Comparison of ENCODE assay signal across 25 cellular contexts in the genomic region with DNA sequence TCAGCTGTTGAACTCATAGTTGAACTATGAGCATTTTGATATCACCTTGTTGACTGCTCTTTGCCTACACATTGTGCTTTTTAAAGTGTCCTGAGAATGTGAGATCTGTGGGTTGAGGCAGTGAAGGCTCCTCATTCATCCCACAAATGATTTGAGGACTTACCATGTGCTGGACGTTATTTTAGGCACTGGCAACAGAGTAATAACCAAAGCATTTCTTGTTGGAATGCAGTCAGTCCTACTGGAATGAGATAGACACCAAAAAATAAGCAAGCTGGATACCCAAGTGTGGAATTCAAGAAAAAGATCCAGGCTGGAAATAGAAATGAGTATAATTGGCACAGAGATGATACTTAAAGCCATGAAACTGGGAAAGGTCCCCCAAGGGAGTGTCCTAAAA.
"Had no signal": no experiment of that assay in that cellular context is flagged by ENCODE, and none has a peak within 500 bp of the region (broad histone marks: within the 10 kb centered on the region; RNA-seq: fewer than 3 reads in every experiment).

No MANE protein-coding gene starts in this region.

- H3K27me3 Mint-ChIP-seq: activated CD4-positive, alpha-beta memory T cell treated with anti-CD3 and anti-CD28 coated beads, Interleukin-2, amount 10 ng/mL, durations not matched to agents 7 days and 5 days; activated CD4-positive, alpha-beta T cell treated with anti-CD3 and anti-CD28 coated beads for 36 hours had no signal

- H3K4me1 Mint-ChIP-seq: activated CD4-positive, alpha-beta memory T cell treated with anti-CD3 and anti-CD28 coated beads, Interleukin-2, amount 10 ng/mL, durations not matched to agents 7 days and 5 days; activated CD4-positive, alpha-beta T cell treated with anti-CD3 and anti-CD28 coated beads for 36 hours; activated T-helper 17 cell treated with anti-CD3 and anti-CD28 coated beads, Interleukin-2, amount 50 U/mL, for 72 hours; brain had no signal

- H3K36me3 Mint-ChIP-seq: activated naive CD8-positive, alpha-beta T cell; brain had no signal

- H3K4me3 Mint-ChIP-seq: activated CD4-positive, alpha-beta memory T cell treated with anti-CD3 and anti-CD28 coated beads, Interleukin-2, amount 10 ng/mL, durations not matched to agents 7 days and 5 days; activated CD4-positive, alpha-beta T cell treated with anti-CD3 and anti-CD28 coated beads for 36 hours; activated naive CD4-positive, alpha-beta T cell treated with anti-CD3 and anti-CD28 coated beads for 36 hours; activated naive CD8-positive, alpha-beta T cell; activated T-helper 17 cell treated with anti-CD3 and anti-CD28 coated beads, Interleukin-2, amount 50 U/mL, for 72 hours; brain had no signal

- H3K27ac Mint-ChIP-seq: activated CD4-positive, alpha-beta memory T cell treated with anti-CD3 and anti-CD28 coated beads, Interleukin-2, amount 10 ng/mL, durations not matched to agents 7 days and 5 days; activated CD4-positive, alpha-beta T cell treated with anti-CD3 and anti-CD28 coated beads for 36 hours; activated naive CD4-positive, alpha-beta T cell treated with anti-CD3 and anti-CD28 coated beads for 36 hours; activated naive CD8-positive, alpha-beta T cell; activated T-helper 17 cell treated with anti-CD3 and anti-CD28 coated beads, Interleukin-2, amount 50 U/mL, for 72 hours; brain had no signal

- H3K9me3 Mint-ChIP-seq: activated CD4-positive, alpha-beta memory T cell treated with anti-CD3 and anti-CD28 coated beads, Interleukin-2, amount 10 ng/mL, durations not matched to agents 7 days and 5 days; activated naive CD4-positive, alpha-beta T cell treated with anti-CD3 and anti-CD28 coated beads for 36 hours; activated T-helper 17 cell treated with anti-CD3 and anti-CD28 coated beads, Interleukin-2, amount 50 U/mL, for 72 hours had no signal

- H3K36me3 ChIP-seq: WERI-Rb-1 had no signal

- H3K27ac ChIP-seq: WERI-Rb-1 had no signal

- DNase-seq: activated CD4-positive, alpha-beta memory T cell treated with anti-CD3 and anti-CD28 coated beads, Interleukin-2, amount 10 ng/mL, durations not matched to agents 7 days and 5 days; activated CD4-positive, alpha-beta T cell treated with anti-CD3 and anti-CD28 coated beads for 36 hours; activated CD4-positive, alpha-beta T cell treated with anti-CD3 and anti-CD28 coated beads, Interleukin-2, amount 50 U/mL, for 1 hour; activated gamma-delta T cell; activated naive CD4-positive, alpha-beta T cell treated with anti-CD3 and anti-CD28 coated beads for 36 hours; activated T-cell treated with anti-CD3 and anti-CD28 coated beads for 4 hours; activated T-cell treated with anti-CD3 and anti-CD28 coated beads, Interleukin-2, amount 50 U/mL, for 48 hours; cerebellar nuclear complex; KG1; MV-4-11; NCI-H1092 treated with DMSO at 0.1 percent for 48 hours; NCI-H1417 treated with DMSO at 0.1 percent for 48 hours; NCI-H1694; NCI-H2029; NCI-H2107; NCI-H2171 treated with DMSO at 0.1 percent for 48 hours; NCI-H226; NCI-H526; NCI-H82; SIG-M5; T-helper 1 cell; WERI-Rb-1 had no signal
